Comparison of ENCODE assay signal across 8 cellular contexts in genomic region chr22:38272373-38273134, GRCh38. TPM values are rescaled to one million over a fixed set of nuclear protein-coding genes. Genes with fewer than 3 reads are reported as not detected.
DNase-seq lines count a peak whose midpoint lies in the region; ATAC-seq and TF ChIP-seq lines count a peak whose summit lies in the region.

Gene TMEM184B (minus strand): TSS chr22:38273010. CDS start chr22:38247961, 25,049 bp downstream.

- no peaks in the 10 kb centered on the region for H3K27me3 Mint-ChIP-seq in activated CD8-positive, alpha-beta T cell treated with anti-CD3 and anti-CD28 coated beads for 36 hours

- no peaks in the 10 kb centered on the region for H3K36me3 ChIP-seq in ectodermal cell (ENCODE audit: control insufficient read depth, insufficient read depth, low read length)
- no peaks in the 10 kb centered on the region for H3K36me3 ChIP-seq in lower lobe of right lung

- no peaks in the 10 kb centered on the region for H3K27me3 ChIP-seq in ectodermal cell (ENCODE audit: control insufficient read depth, insufficient read depth, low read length, poor library complexity, severe bottlenecking)
- H3K27me3 ChIP-seq in lower lobe of right lung (ENCODE audit: low read depth) = no peaks in the 10 kb centered on the region

- H3K4me3 Mint-ChIP-seq in activated CD8-positive, alpha-beta T cell treated with anti-CD3 and anti-CD28 coated beads for 36 hours = peak within 1 kb of the TSS; percentile 84

- CTCF ChIA-PET in activated CD8-positive, alpha-beta T cell treated with anti-CD3 and anti-CD28 coated beads for 36 hours (lab: Charles Lee) = no interaction called here

- DNase-seq in GM13976 (ENCODE audit: low spot score) (peak; percentile 98), NCI-H460 (ENCODE audit: extremely low read depth, low read depth) (peak; percentile 37), lower lobe of right lung (peak; percentile 81)
- peak; percentile 77 for DNase-seq in activated CD8-positive, alpha-beta T cell treated with anti-CD3 and anti-CD28 coated beads for 36 hours
- peak; percentile 66 to 74 for DNase-seq in stimulated activated CD4-positive, alpha-beta T cell treated with anti-CD3 and anti-CD28 coated beads, Interleukin-4, amount 100 ng/mL, for 48 hours (ENCODE audit: low read depth in 2 of 2)

- H3K9me3 ChIP-seq in ectodermal cell (ENCODE audit: control insufficient read depth, low read length) (no peaks in the 10 kb centered on the region), lower lobe of right lung (no peaks in the 10 kb centered on the region)

- POLR2A ChIA-PET in activated CD8-positive, alpha-beta T cell treated with anti-CD3 and anti-CD28 coated beads for 36 hours (lab: Charles Lee) = interaction anchor here (0.8 to 1.8 kb wide), 5 partner anchors 16 to 297 kb away, joined by 3 to 5 read pairs (median 4); no protein-coding TSS in a partner anchor

- H3K36me3 Mint-ChIP-seq in activated CD8-positive, alpha-beta T cell treated with anti-CD3 and anti-CD28 coated beads for 36 hours (ENCODE audit: low read depth) = no peaks in the 10 kb centered on the region

- peaks cover 19% of the 10 kb centered on the region for H3K4me1 ChIP-seq in ectodermal cell (ENCODE audit: control insufficient read depth, insufficient read depth, low read length)
- H3K4me1 ChIP-seq in lower lobe of right lung = peaks cover 28% of the 10 kb centered on the region

- peaks cover 37% of the 10 kb centered on the region for H3K4me1 Mint-ChIP-seq in activated CD8-positive, alpha-beta T cell treated with anti-CD3 and anti-CD28 coated beads for 36 hours (ENCODE audit: low read depth)

- H3K9me3 Mint-ChIP-seq in activated CD8-positive, alpha-beta T cell treated with anti-CD3 and anti-CD28 coated beads for 36 hours = no peaks in the 10 kb centered on the region

- peak; percentile 82 for ATAC-seq in HG02678 (IDR thresholded peaks at IDR 0.05; ENCODE audit: unreplicated experiment)
- ATAC-seq in activated CD8-positive, alpha-beta T cell treated with anti-CD3 and anti-CD28 coated beads for 36 hours = peak; percentile 95
- peak; percentile 94 to 95 for ATAC-seq in lower lobe of right lung
- no peak for ATAC-seq in GM18511 (IDR thresholded peaks at IDR 0.05; ENCODE audit: unreplicated experiment)

- intact Hi-C loops in activated CD8-positive, alpha-beta T cell treated with anti-CD3 and anti-CD28 coated beads for 36 hours (cut with micrococcal nuclease) = no loop called here
- intact Hi-C loops in lower lobe of right lung (cut with DNase I) = no loop called here

- in situ Hi-C loops in GM13976 (cut with MboI; ENCODE audit: low sequenced_read_pairs, unreplicated experiment) = no loop called here

- no peak within 1 kb of the TSS for H3K27ac ChIP-seq in ectodermal cell (ENCODE audit: insufficient read depth, low read depth, low read length, poor library complexity, severe bottlenecking)
- H3K27ac ChIP-seq in lower lobe of right lung = peak within 1 kb of the TSS; percentile 90

- H3K4me3 ChIP-seq in ectodermal cell (ENCODE audit: insufficient read depth, low read depth, low read length) (peak within 1 kb of the TSS; percentile 65), lower lobe of right lung (peak within 1 kb of the TSS; percentile 97)

- 0% methylated on average over 97 of the region's 97 CpGs for WGBS in ectodermal cell, 2 experiments

- TF ChIP-seq CTCF in GM13976 (IDR thresholded peaks at IDR 0.05; ENCODE audit: borderline replicate concordance, control extremely low read depth, extremely low read depth, insufficient read depth, missing control alignments) = no peak
- no peak for TF ChIP-seq CTCF in activated CD8-positive, alpha-beta T cell treated with anti-CD3 and anti-CD28 coated beads for 36 hours (IDR thresholded peaks at IDR 0.05)
- TF ChIP-seq CTCF in lower lobe of right lung (IDR thresholded peaks at IDR 0.05) = no peak

- peak within 1 kb of the TSS; percentile 91 for H3K27ac Mint-ChIP-seq in activated CD8-positive, alpha-beta T cell treated with anti-CD3 and anti-CD28 coated beads for 36 hours

RNA-seq across cellular contexts. Expression of gene TMEM184B, which starts in this region (rescaled TPM):
- 7.9 and 10.0 TPM in 2 replicates for total RNA-seq in NCI-H460 (2014; rRNA removed; shearing (Covaris generic))
- polyA plus RNA-seq in NCI-H460 (2014; cell fraction: nucleus; rRNA removed) = 9.3 and 10.8 TPM in 2 replicates
- total RNA-seq in activated CD8-positive, alpha-beta T cell treated with anti-CD3 and anti-CD28 coated beads for 36 hours = 10 to 100 TPM; 15.7 to 16.8 TPM
- 56.9 TPM for polyA plus RNA-seq in ectodermal cell (2013, experiment 1 of 4)
- polyA plus RNA-seq in ectodermal cell (2013, experiment 2 of 4) = 57.9 TPM
- 47.7 TPM for polyA plus RNA-seq in ectodermal cell (2013, experiment 3 of 4)
- 51.7 TPM for polyA plus RNA-seq in ectodermal cell (2013, experiment 4 of 4)
- 77.7 TPM for total RNA-seq in lower lobe of right lung

Comparison
In these comparisons a context has a peak if more than half of its experiments do, and no peak if none do; other contexts are left out.
1. DNase-seq: peak in every context shown above with its lines; median percentile 98 in GM13976; 81 in lower lobe of right lung; 77 in activated CD8-positive, alpha-beta T cell treated with anti-CD3 and anti-CD28 coated beads for 36 hours; 70 in stimulated activated CD4-positive, alpha-beta T cell treated with anti-CD3 and anti-CD28 coated beads, Interleukin-4, amount 100 ng/mL, for 48 hours; 37 in NCI-H460.